13 cellular contexts compared by ENCODE assay signal in the genomic region with DNA sequence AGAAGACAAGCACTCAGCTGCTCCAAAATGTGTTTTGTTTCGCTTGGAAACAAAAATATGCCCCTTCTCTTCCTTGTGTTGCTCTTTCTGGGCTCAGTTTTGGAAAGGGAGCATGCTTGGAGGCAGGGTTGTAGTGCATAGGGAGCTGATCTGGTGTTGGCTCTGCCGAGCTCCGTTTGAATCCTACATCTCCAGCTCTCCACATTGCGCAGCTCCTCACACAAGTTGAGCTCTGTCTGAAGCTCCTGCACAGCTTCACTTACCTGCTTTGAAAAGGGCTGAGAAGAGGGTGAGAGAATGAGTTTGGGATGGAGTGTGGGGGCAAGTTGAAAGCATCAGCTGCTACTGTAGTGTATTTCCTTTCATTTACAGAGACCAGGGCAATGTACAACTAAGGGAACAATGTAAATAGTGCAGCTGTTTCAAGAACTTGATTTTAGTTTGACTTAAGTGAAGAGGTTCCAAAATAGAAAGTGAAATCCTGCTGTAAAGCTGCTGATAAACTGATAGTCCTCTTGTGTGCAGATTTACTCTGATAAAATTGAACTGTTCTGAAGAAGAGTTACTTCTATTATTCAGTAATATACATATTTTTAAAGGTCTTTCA.
DNase-seq lines count a peak whose midpoint lies in the region; ATAC-seq and TF ChIP-seq lines count a peak whose summit lies in the region.
"Had no signal": no experiment of that assay in that cellular context is flagged by ENCODE, and none has a peak within 500 bp of the region (broad histone marks: within the 10 kb centered on the region; RNA-seq: fewer than 3 reads in every experiment).

No MANE protein-coding gene starts in this region.

- peak; percentile 41 for ATAC-seq in GM21423 (IDR thresholded peaks at IDR 0.05; ENCODE audit: unreplicated experiment)
- peak; percentile 45 for ATAC-seq in HG03342 (IDR thresholded peaks at IDR 0.05; ENCODE audit: unreplicated experiment)
- ATAC-seq in left lobe of liver: peak; percentile 81
- no peak for ATAC-seq in esophagus mucosa

- no peaks in the 10 kb centered on the region for H3K27me3 ChIP-seq in GM06990 (replicated peaks; ENCODE audit: control insufficient read depth, insufficient read depth, low read length)
- H3K27me3 ChIP-seq: thyroid gland had no signal

- peaks cover 3% of the 10 kb centered on the region; the same call in 1 of the 2 replicates for H3K36me3 ChIP-seq in GM06990 (ENCODE audit: control insufficient read depth, insufficient read depth, low read length)

- TF ChIP-seq CTCF in GM06990 (IDR thresholded peaks at IDR 0.05; ENCODE audit: insufficient read depth, low read length, poor library complexity, severe bottlenecking): no peak

- H3K4me3 ChIP-seq in GM06990 (replicated peaks; ENCODE audit: low read depth, low read length): no peak overlapping the region
- H3K4me3 ChIP-seq: left ventricle myocardium inferior, thyroid gland had no signal

- DNase-seq in GM06990 (ENCODE audit: extremely low read depth, insufficient read length): peak; percentile 15
- no peak for DNase-seq in left lobe of liver (ENCODE audit: low spot score)
- DNase-seq in SK-N-DZ (ENCODE audit: low spot score): no peak
- DNase-seq in NOMO-1 (lab: John Stamatoyannopoulos, UW; ENCODE audit: unreplicated experiment in 2 of 2): no peak
- DNase-seq in MV-4-11 (lab: John Stamatoyannopoulos, UW): no peak
- DNase-seq: activated T-cell treated with anti-CD3 and anti-CD28 coated beads, Interleukin-2, amount 50 U/mL, for 1 hour; KBM-7; left ventricle myocardium inferior; SHP77 treated with DMSO at 0.1 percent for 48 hours; thyroid gland had no signal
